ENCODE assay signal across 31 cellular contexts in genomic region chr4:183136880-183137279, GRCh38. TPM values are rescaled to one million over a fixed set of nuclear protein-coding genes. Genes with fewer than 3 reads are reported as not detected.
DNase-seq lines count a peak whose midpoint lies in the region; ATAC-seq and TF ChIP-seq lines count a peak whose summit lies in the region.
"Had no signal": no experiment of that assay in that cellular context is flagged by ENCODE, and none has a peak within 500 bp of the region (broad histone marks: within the 10 kb centered on the region; RNA-seq: fewer than 3 reads in every experiment).

No MANE protein-coding gene starts in this region.

- ATAC-seq in GM23338 (no peak), lung (ENCODE audit: insufficient read depth, low FRiP score) (peak; percentile 46)
- no peak for ATAC-seq in activated CD8-positive, alpha-beta T cell treated with anti-CD3 and anti-CD28 coated beads, Interleukin-2, amount 10 ng/mL, durations not matched to agents 7 days and 5 days
- ATAC-seq: heart left ventricle; natural killer cell treated with Interleukin-12 subunit alpha and Interleukin-12 subunit beta and Interleukin-15 and Interleukin-18, amount 100 ng/mL, for 72 hours had no signal

- no peaks in the 10 kb centered on the region for H3K9me3 Mint-ChIP-seq in GM23338
- H3K9me3 Mint-ChIP-seq in activated CD8-positive, alpha-beta T cell treated with anti-CD3 and anti-CD28 coated beads, Interleukin-2, amount 10 ng/mL, durations not matched to agents 7 days and 5 days (ENCODE audit: insufficient read depth) = no peaks in the 10 kb centered on the region
- H3K9me3 Mint-ChIP-seq: activated naive CD8-positive, alpha-beta T cell treated with anti-CD3 and anti-CD28 coated beads, Interleukin-2, amount 10 ng/mL, durations not matched to agents 7 days and 5 days; H9; natural killer cell treated with Interleukin-12 subunit alpha and Interleukin-12 subunit beta and Interleukin-15 and Interleukin-18, amount 100 ng/mL, for 72 hours had no signal

- H3K4me1 ChIP-seq in GM23338 (ENCODE audit: insufficient read depth) (peaks cover 36% of the 10 kb centered on the region), lung (ENCODE audit: control insufficient read depth in 2 of 2, insufficient read depth in 2 of 2, low read length in 2 of 2) (peaks cover 3 to 13% of the 10 kb centered on the region in 2 donors)
- H3K4me1 ChIP-seq: Peyer's patch, prostate gland had no signal

- WGBS in lung, 2 donors = 65 to 83% methylated on average over 3 of the region's 3 CpGs

- H3F3A ChIP-seq in GM23338 (replicated peaks; ENCODE audit: low read depth) = no peaks in the 10 kb centered on the region

- H3K79me2 ChIP-seq in GM23338 (replicated peaks; ENCODE audit: insufficient read depth) = peaks cover 100% of the 10 kb centered on the region

- H3K27ac ChIP-seq in GM23338 (ENCODE audit: low read depth) (peak overlapping the region; percentile 8; the same call in 1 of the 2 replicates), lung (ENCODE audit: low read depth in 1 of 2, low read length in 1 of 2) (no peak overlapping the region)
- H3K27ac ChIP-seq: BLaER1, cardiac muscle cell, heart left ventricle, Peyer's patch, prostate gland, right lobe of liver, SJCRH30, stomach, VCaP had no signal

- H3K4me3 ChIP-seq in GM23338 (no peak overlapping the region), epithelial cell of esophagus (ENCODE audit: low read length) (no peak overlapping the region), lung (no peak overlapping the region)
- H3K4me3 ChIP-seq: BLaER1, cardiac muscle cell, heart left ventricle, Peyer's patch, prostate gland, right lobe of liver, SJCRH30, stomach had no signal

- CTCF ChIA-PET in activated CD8-positive, alpha-beta T cell treated with anti-CD3 and anti-CD28 coated beads, Interleukin-2, amount 10 ng/mL, durations not matched to agents 7 days and 5 days (lab: Charles Lee) = no interaction called here

- H3K27me3 ChIP-seq in GM23338 (ENCODE audit: insufficient read depth) = no peaks in the 10 kb centered on the region
- H3K27me3 ChIP-seq in lung (ENCODE audit: control insufficient read depth, insufficient read depth) = no peaks in the 10 kb centered on the region
- H3K27me3 ChIP-seq: BLaER1, cardiac muscle cell, heart left ventricle, Peyer's patch, right lobe of liver, SJCRH30, stomach had no signal

- DNase-seq in GM23338 (ENCODE audit: low spot score) = no peak
- DNase-seq in NCI-H226 = peak; percentile 18
- DNase-seq in epithelial cell of esophagus (ENCODE audit: low read depth) = peak; percentile 52
- no peak for DNase-seq in lung (ENCODE audit: low spot score)
- no peak for DNase-seq in activated CD8-positive, alpha-beta T cell treated with anti-CD3 and anti-CD28 coated beads, Interleukin-2, amount 10 ng/mL, durations not matched to agents 7 days and 5 days
- DNase-seq in activated effector memory CD4-positive, alpha-beta T cell treated with anti-CD3 and anti-CD28 coated beads, Interleukin-2, amount 50 U/mL, for 16 hours = no peak
- no peak for DNase-seq in NCI-H524 treated with DMSO at 0.1 percent for 48 hours (lab: John Stamatoyannopoulos, UW)
- DNase-seq: activated CD4-positive, alpha-beta T cell treated with anti-CD3 and anti-CD28 coated beads for 4 hours; activated effector memory CD4-positive, alpha-beta T cell treated with Interleukin-2 at 50 U/mL for 16 hours; activated naive CD8-positive, alpha-beta T cell treated with anti-CD3 and anti-CD28 coated beads, Interleukin-2, amount 10 ng/mL, durations not matched to agents 7 days and 5 days; activated T-cell treated with anti-CD3 and anti-CD28 coated beads, Interleukin-2, amount 50 U/mL, for 1 hour; aorta; effector CD4-positive, alpha-beta T cell; erythroblast; H9; heart left ventricle; kidney; NCI-H1105; NCI-H1930; NCI-H526 treated with DMSO at 0.1 percent for 48 hours; occipital lobe; Peyer's patch; right lobe of liver; SJCRH30; stomach; SW 1271 had no signal

- no peak for TF ChIP-seq CTCF in GM23338 (conservative IDR thresholded peaks at IDR 0.05; ENCODE audit: low read depth in 2 of 2)
- TF ChIP-seq CTCF in epithelial cell of esophagus (IDR thresholded peaks at IDR 0.05; ENCODE audit: insufficient read depth, low read depth, low read length, missing control alignments) = no peak
- no peak for TF ChIP-seq CTCF in lung (IDR thresholded peaks at IDR 0.05; ENCODE audit: control extremely low read depth, extremely low read depth)

- H3K4me1 Mint-ChIP-seq in GM23338 = peaks cover 54% of the 10 kb centered on the region
- H3K4me1 Mint-ChIP-seq in activated CD8-positive, alpha-beta T cell treated with anti-CD3 and anti-CD28 coated beads, Interleukin-2, amount 10 ng/mL, durations not matched to agents 7 days and 5 days (ENCODE audit: low read depth) = no peaks in the 10 kb centered on the region
- H3K4me1 Mint-ChIP-seq: activated naive CD8-positive, alpha-beta T cell treated with anti-CD3 and anti-CD28 coated beads, Interleukin-2, amount 10 ng/mL, durations not matched to agents 7 days and 5 days had no signal

- no peaks in the 10 kb centered on the region for H3K36me3 ChIP-seq in GM23338 (ENCODE audit: insufficient read depth)
- no peaks in the 10 kb centered on the region for H3K36me3 ChIP-seq in lung (ENCODE audit: control insufficient read depth in 2 of 2, insufficient read depth in 2 of 2, low read length in 2 of 2)
- H3K36me3 ChIP-seq: BLaER1, cardiac muscle cell, heart left ventricle, Peyer's patch, prostate gland, right lobe of liver, SJCRH30, stomach had no signal

- no peak overlapping the region for H3K4me3 Mint-ChIP-seq in GM23338
- no peak overlapping the region for H3K4me3 Mint-ChIP-seq in activated CD8-positive, alpha-beta T cell treated with anti-CD3 and anti-CD28 coated beads, Interleukin-2, amount 10 ng/mL, durations not matched to agents 7 days and 5 days
- H3K4me3 Mint-ChIP-seq: activated naive CD8-positive, alpha-beta T cell treated with anti-CD3 and anti-CD28 coated beads, Interleukin-2, amount 10 ng/mL, durations not matched to agents 7 days and 5 days; H9; natural killer cell treated with Interleukin-12 subunit alpha and Interleukin-12 subunit beta and Interleukin-15 and Interleukin-18, amount 100 ng/mL, for 72 hours had no signal

- no peak overlapping the region for H3K4me2 ChIP-seq in GM23338
- H3K4me2 ChIP-seq: BLaER1 had no signal

- no peaks in the 10 kb centered on the region for H3K9me3 ChIP-seq in lung (ENCODE audit: control insufficient read depth in 2 of 2, insufficient read depth in 1 of 2, low read length in 1 of 2)
- H3K9me3 ChIP-seq: BLaER1, heart left ventricle, Peyer's patch, prostate gland, right lobe of liver, SJCRH30, stomach had no signal

- H3K36me3 Mint-ChIP-seq in GM23338 (ENCODE audit: low read depth) = peaks cover 4% of the 10 kb centered on the region; the same call in 2 of the 3 replicates
- H3K36me3 Mint-ChIP-seq in activated CD8-positive, alpha-beta T cell treated with anti-CD3 and anti-CD28 coated beads, Interleukin-2, amount 10 ng/mL, durations not matched to agents 7 days and 5 days (ENCODE audit: low read depth) = no peaks in the 10 kb centered on the region
- H3K36me3 Mint-ChIP-seq: activated naive CD8-positive, alpha-beta T cell treated with anti-CD3 and anti-CD28 coated beads, Interleukin-2, amount 10 ng/mL, durations not matched to agents 7 days and 5 days; natural killer cell treated with Interleukin-12 subunit alpha and Interleukin-12 subunit beta and Interleukin-15 and Interleukin-18, amount 100 ng/mL, for 72 hours had no signal

- H3K27ac Mint-ChIP-seq in GM23338 = no peak overlapping the region
- no peak overlapping the region for H3K27ac Mint-ChIP-seq in activated CD8-positive, alpha-beta T cell treated with anti-CD3 and anti-CD28 coated beads, Interleukin-2, amount 10 ng/mL, durations not matched to agents 7 days and 5 days
- H3K27ac Mint-ChIP-seq: activated naive CD8-positive, alpha-beta T cell treated with anti-CD3 and anti-CD28 coated beads, Interleukin-2, amount 10 ng/mL, durations not matched to agents 7 days and 5 days; natural killer cell treated with Interleukin-12 subunit alpha and Interleukin-12 subunit beta and Interleukin-15 and Interleukin-18, amount 100 ng/mL, for 72 hours had no signal

- peaks cover 51% of the 10 kb centered on the region for H4K20me1 ChIP-seq in GM23338 (replicated peaks; ENCODE audit: insufficient read depth)

- POLR2A ChIA-PET in activated CD8-positive, alpha-beta T cell treated with anti-CD3 and anti-CD28 coated beads, Interleukin-2, amount 10 ng/mL, durations not matched to agents 7 days and 5 days (lab: Charles Lee) = no interaction called here

- H3K27me3 Mint-ChIP-seq in GM23338 (ENCODE audit: insufficient read depth, low read depth, poor library complexity) = peaks cover 3% of the 10 kb centered on the region
- H3K27me3 Mint-ChIP-seq in activated CD8-positive, alpha-beta T cell treated with anti-CD3 and anti-CD28 coated beads, Interleukin-2, amount 10 ng/mL, durations not matched to agents 7 days and 5 days (ENCODE audit: low read depth) = peaks cover 3% of the 10 kb centered on the region
- H3K27me3 Mint-ChIP-seq: activated naive CD8-positive, alpha-beta T cell treated with anti-CD3 and anti-CD28 coated beads, Interleukin-2, amount 10 ng/mL, durations not matched to agents 7 days and 5 days had no signal

- H3K9me2 ChIP-seq in GM23338 (ENCODE audit: insufficient read depth) = no peaks in the 10 kb centered on the region

- H2AFZ ChIP-seq in GM23338 = no peak overlapping the region

TF ChIP-seq in GM23338, 12 proteins besides CTCF, POLR2A, EP300 and RAD21 (continues in another document):
- TF ChIP-seq NANOG (IDR thresholded peaks at IDR 0.05; ENCODE audit: borderline replicate concordance) = no peak
- no peak for TF ChIP-seq JUNB (IDR thresholded peaks at IDR 0.05; ENCODE audit: unreplicated experiment)
- TF ChIP-seq POLR2AphosphoS5 (IDR thresholded peaks at IDR 0.05; ENCODE audit: low read depth) = no peak
- no peak for TF ChIP-seq ZNF114 (CRISPR knock-in tag; IDR thresholded peaks at IDR 0.05)
- TF ChIP-seq EZH2phosphoT487 (IDR thresholded peaks at IDR 0.05; ENCODE audit: unreplicated experiment) = no peak
- TF ChIP-seq STAT1 (IDR thresholded peaks at IDR 0.05; ENCODE audit: unreplicated experiment) = no peak

RNA-seq across cellular contexts. Expression of gene WWC2, which starts 37.8 kb away (rescaled TPM):
- total RNA-seq in GM23338 (2014; rRNA removed; shearing (Covaris generic)) = 64.7 and 74.2 TPM in 2 replicates
- 48.9 and 50.5 TPM in 2 replicates for polyA plus RNA-seq in GM23338 (2016; fragmentation: Nextera tagmentation; extraction: Ambion mirVana)
- 100 to 1,000 TPM in 1 of 2 donors, 10 to 100 TPM in 1; 74.2 to 124 TPM for total RNA-seq in lung
- 10 to 100 TPM; 15.6 to 16.3 TPM for polyA plus RNA-seq in lung
- total RNA-seq in activated CD8-positive, alpha-beta T cell treated with anti-CD3 and anti-CD28 coated beads, Interleukin-2, amount 10 ng/mL, durations not matched to agents 7 days and 5 days = under 1 TPM; 0.21 TPM

Comparison
In these comparisons a context has a peak if more than half of its experiments do, and no peak if none do; other contexts are left out.
1. DNase-seq: peak in NCI-H226 (single experiment) and epithelial cell of esophagus (single experiment); none in GM23338 (single experiment), lung (single experiment), activated CD8-positive, alpha-beta T cell treated with anti-CD3 and anti-CD28 coated beads, Interleukin-2, amount 10 ng/mL, durations not matched to agents 7 days and 5 days (single experiment), activated effector memory CD4-positive, alpha-beta T cell treated with anti-CD3 and anti-CD28 coated beads, Interleukin-2, amount 50 U/mL, for 16 hours (single experiment) and NCI-H524 treated with DMSO at 0.1 percent for 48 hours (single experiment).
2. RNA of gene WWC2, which starts 37.8 kb away (total RNA-seq): 74.2 to 124 TPM in lung and 64.7 to 74.2 TPM in GM23338; 0.21 TPM in activated CD8-positive, alpha-beta T cell treated with anti-CD3 and anti-CD28 coated beads, Interleukin-2, amount 10 ng/mL, durations not matched to agents 7 days and 5 days; every median in the first group is over 10 times any median in the second.